ENCODE assay signal across 10 cellular contexts in genomic region chr7:24284699-24285506, GRCh38. TPM values are rescaled to one million over a fixed set of nuclear protein-coding genes. Genes with fewer than 3 reads are reported as not detected.
A peak's percentile ranks its signal among the peaks of the same experiment; 100 is the strongest.
DNase-seq lines count a peak whose midpoint lies in the region; ATAC-seq lines count a peak whose summit lies in the region.
"Had no signal": no experiment of that assay in that cellular context is flagged by ENCODE, and none has a peak within 500 bp of the region (broad histone marks: within the 10 kb centered on the region; RNA-seq: fewer than 3 reads in every experiment).

No MANE protein-coding gene starts in this region.

- H3K27ac Mint-ChIP-seq in activated T-cell treated with anti-CD3 and anti-CD28 coated beads, Interleukin-2, amount 50 U/mL, for 24 hours: no peak overlapping the region
- no peak overlapping the region for H3K27ac Mint-ChIP-seq in stimulated activated naive CD8-positive, alpha-beta T cell treated with anti-CD3 and anti-CD28 coated beads, Interleukin-15, Interleukin-2, amounts not matched to agents 100 ng/mL and 50 ng/mL, for 24 hours

- peak; percentile 37 for ATAC-seq in left lobe of liver
- no peak for ATAC-seq in HG03439 (IDR thresholded peaks at IDR 0.05; ENCODE audit: unreplicated experiment)

- no peaks in the 10 kb centered on the region for H3K36me3 Mint-ChIP-seq in activated T-cell treated with anti-CD3 and anti-CD28 coated beads, Interleukin-2, amount 50 U/mL, for 24 hours (ENCODE audit: low read depth)
- no peaks in the 10 kb centered on the region for H3K36me3 Mint-ChIP-seq in stimulated activated naive CD8-positive, alpha-beta T cell treated with anti-CD3 and anti-CD28 coated beads, Interleukin-15, Interleukin-2, amounts not matched to agents 100 ng/mL and 50 ng/mL, for 24 hours (ENCODE audit: low read depth)

- H3K4me3 Mint-ChIP-seq in activated T-cell treated with anti-CD3 and anti-CD28 coated beads, Interleukin-2, amount 50 U/mL, for 24 hours: peak overlapping the region; percentile 59
- H3K4me3 Mint-ChIP-seq in stimulated activated naive CD8-positive, alpha-beta T cell treated with anti-CD3 and anti-CD28 coated beads, Interleukin-15, Interleukin-2, amounts not matched to agents 100 ng/mL and 50 ng/mL, for 24 hours: peak overlapping the region; percentile 66

- no peaks in the 10 kb centered on the region for H3K9me3 Mint-ChIP-seq in activated T-cell treated with anti-CD3 and anti-CD28 coated beads, Interleukin-2, amount 50 U/mL, for 24 hours
- no peaks in the 10 kb centered on the region for H3K9me3 Mint-ChIP-seq in stimulated activated naive CD8-positive, alpha-beta T cell treated with anti-CD3 and anti-CD28 coated beads, Interleukin-15, Interleukin-2, amounts not matched to agents 100 ng/mL and 50 ng/mL, for 24 hours

- peaks cover 21% of the 10 kb centered on the region for H3K4me1 Mint-ChIP-seq in activated T-cell treated with anti-CD3 and anti-CD28 coated beads, Interleukin-2, amount 50 U/mL, for 24 hours (ENCODE audit: low read depth)
- peaks cover 15% of the 10 kb centered on the region for H3K4me1 Mint-ChIP-seq in stimulated activated naive CD8-positive, alpha-beta T cell treated with anti-CD3 and anti-CD28 coated beads, Interleukin-15, Interleukin-2, amounts not matched to agents 100 ng/mL and 50 ng/mL, for 24 hours (ENCODE audit: low read depth)

- H3K27me3 Mint-ChIP-seq in activated T-cell treated with anti-CD3 and anti-CD28 coated beads, Interleukin-2, amount 50 U/mL, for 24 hours: peaks cover 52% of the 10 kb centered on the region
- peaks cover 52% of the 10 kb centered on the region for H3K27me3 Mint-ChIP-seq in stimulated activated naive CD8-positive, alpha-beta T cell treated with anti-CD3 and anti-CD28 coated beads, Interleukin-15, Interleukin-2, amounts not matched to agents 100 ng/mL and 50 ng/mL, for 24 hours

- DNase-seq in activated T-cell treated with anti-CD3 and anti-CD28 coated beads, Interleukin-2, amount 50 U/mL, for 24 hours: no peak
- DNase-seq in activated T-cell treated with anti-CD3 and anti-CD28 coated beads for 4 hours (no peak), left lobe of liver (ENCODE audit: low spot score) (no peak), NCI-H2196 (lab: John Stamatoyannopoulos, UW; ENCODE audit: unreplicated experiment) (no peak), A172 (ENCODE audit: low spot score) (no peak)
- peak; percentile 23 to 24 for DNase-seq in activated T-cell treated with anti-CD3 and anti-CD28 coated beads, Interleukin-2, amount 50 U/mL, for 48 hours
- DNase-seq: colonic mucosa, Karpas-422 had no signal

RNA-seq across cellular contexts. Expression of gene NPY, which starts 0.9 kb away (rescaled TPM):
- not detected for total RNA-seq in left lobe of liver
- total RNA-seq in A172 (2014; rRNA removed; shearing (Covaris generic)): not detected in 2 replicates
- total RNA-seq: colonic mucosa had no signal

Comparison
In these comparisons a context has a peak if more than half of its experiments do, and no peak if none do; other contexts are left out.
1. DNase-seq: peak in activated T-cell treated with anti-CD3 and anti-CD28 coated beads, Interleukin-2, amount 50 U/mL, for 48 hours (2 of 2); none in activated T-cell treated with anti-CD3 and anti-CD28 coated beads, Interleukin-2, amount 50 U/mL, for 24 hours (single experiment), activated T-cell treated with anti-CD3 and anti-CD28 coated beads for 4 hours (single experiment), left lobe of liver (single experiment), NCI-H2196 (single experiment) and A172 (single experiment).